8 cellular contexts compared by ENCODE assay signal in the genomic region with DNA sequence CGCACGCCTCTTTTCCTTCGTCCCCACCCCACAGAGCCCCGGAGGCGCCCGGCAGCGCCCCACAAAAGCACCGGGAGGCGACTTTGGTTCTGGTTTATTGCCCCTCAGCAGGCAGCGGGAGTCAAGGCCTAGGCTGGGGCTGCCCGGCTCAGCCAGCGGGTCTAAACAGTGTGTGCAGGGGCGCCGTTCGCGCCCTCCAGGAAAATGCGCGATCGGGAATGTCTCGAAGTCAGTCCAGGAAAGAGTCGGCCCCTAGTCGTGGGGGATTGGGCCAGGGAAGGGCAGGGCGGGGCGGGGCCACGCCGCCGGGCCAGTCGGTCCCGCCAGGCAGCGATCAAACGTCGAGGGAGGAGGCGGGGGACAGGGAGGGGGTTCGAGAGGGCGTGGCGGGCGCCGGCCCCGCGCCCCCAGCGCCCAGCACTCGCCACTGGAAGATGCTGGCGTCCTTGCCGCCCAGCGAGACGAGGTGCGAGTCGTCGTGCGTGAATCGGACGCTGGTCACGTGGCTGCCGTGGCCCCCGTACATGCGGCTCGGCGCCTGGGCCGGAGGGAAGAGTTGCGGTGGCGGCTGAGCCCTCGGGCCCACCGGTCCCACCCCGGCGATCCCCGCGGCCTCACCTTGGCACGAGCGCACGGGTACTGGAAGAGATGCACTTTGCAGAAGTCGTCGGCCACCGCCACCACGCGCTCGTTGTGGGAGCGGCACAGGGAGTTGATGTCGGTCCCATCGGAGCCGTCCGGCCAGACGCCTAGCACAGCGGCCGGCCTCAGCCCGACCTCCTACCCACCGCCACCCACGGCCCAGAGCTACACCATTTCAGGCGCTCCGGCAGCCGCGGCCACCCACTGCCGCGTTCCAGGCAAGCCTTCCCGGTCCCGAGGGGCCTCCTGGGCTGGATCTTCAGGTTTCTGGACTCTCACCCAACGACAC. TPM values are rescaled to one million over a fixed set of nuclear protein-coding genes. Genes with fewer than 3 reads are reported as not detected.
DNase-seq lines count a peak whose midpoint lies in the region; ATAC-seq and TF ChIP-seq lines count a peak whose summit lies in the region.

No MANE protein-coding gene starts in this region.

- H3K36me3 ChIP-seq in naive thymus-derived CD4-positive, alpha-beta T cell (ENCODE audit: control insufficient read depth in 2 of 3, insufficient read depth in 3 of 3, low read length in 3 of 3): peaks cover 11 to 60% (median 18%) of the 10 kb centered on the region in 3 experiments

- POLR2A ChIA-PET in activated CD4-positive, alpha-beta T cell treated with anti-CD3 and anti-CD28 coated beads for 36 hours (lab: Charles Lee): interaction anchor here (0.7 to 3.3 kb wide), 17 partner anchors 9 to 279 kb away, joined by 3 to 81 read pairs (median 4); partner anchors contain the start of genes BSCL2, C11orf98, CSKMT and EEF1G
- POLR2A ChIA-PET in naive thymus-derived CD4-positive, alpha-beta T cell (lab: Charles Lee): interaction anchor here (0.9 to 15.2 kb wide), 24 partner anchors 5 to 279 kb away, joined by 3 to 219 read pairs (median 9); partner anchors contain the start of genes B3GAT3, BSCL2, C11orf98 and CSKMT

- intact Hi-C loops in activated CD4-positive, alpha-beta T cell treated with anti-CD3 and anti-CD28 coated beads for 36 hours (cut with DNase I, micrococcal nuclease): loop anchor here in 1 of 2 experiments (1.0 to 10.0 kb wide), 2 partner anchors 10 to 1642 kb away; partner anchors contain the start of genes EML3, FKBP2 and PPP1R14B
- intact Hi-C loops in activated T-helper 1 cell treated with anti-CD3 and anti-CD28 coated beads, Interleukin-12 subunit alpha, Interleukin-12 subunit beta, Interleukin-2, Interleukin-4 antibody, amounts not matched to agents 30 ng/mL and 10 ng/mL and 1 ng/mL, durations not matched to agents 14 hours and 24 hours and 36 hours (cut with micrococcal nuclease): no loop called here
- intact Hi-C loops in naive thymus-derived CD4-positive, alpha-beta T cell (cut with micrococcal nuclease): loop anchor here in 1 of 2 donors (5.0 kb wide), 1 partner anchor 255 kb away; no protein-coding TSS in a partner anchor

- TF ChIP-seq CTCF in fibroblast of the aortic adventitia (IDR thresholded peaks at IDR 0.05; ENCODE audit: insufficient read depth, low read length): no peak

- peak; percentile 52 for DNase-seq in activated CD4-positive, alpha-beta T cell treated with anti-CD3 and anti-CD28 coated beads for 36 hours
- DNase-seq in activated CD4-positive, alpha-beta T cell treated with anti-CD3 and anti-CD28 coated beads, Interleukin-2, amount 50 U/mL, for 4 hours: no peak
- DNase-seq in NCI-H146 treated with DMSO at 0.1 percent for 48 hours (lab: John Stamatoyannopoulos, UW; ENCODE audit: unreplicated experiment) (peak; percentile 69), fibroblast of the aortic adventitia (ENCODE audit: low read depth) (peak; percentile 57), COLO829 (ENCODE audit: low spot score) (no peak), NCI-H1694 treated with DMSO at 0.1 percent for 48 hours (lab: John Stamatoyannopoulos, UW) (no peak)
- DNase-seq in activated T-helper 1 cell treated with anti-CD3 and anti-CD28 coated beads, Interleukin-12 subunit alpha, Interleukin-12 subunit beta, Interleukin-2, Interleukin-4 antibody, amounts not matched to agents 30 ng/mL and 10 ng/mL and 1 ng/mL, durations not matched to agents 14 hours and 24 hours and 36 hours (ENCODE audit: low spot score): no peak
- peak in 1 of 9 donors; percentile 28 for DNase-seq in naive thymus-derived CD4-positive, alpha-beta T cell

- H3K4me3 ChIP-seq in fibroblast of the aortic adventitia (ENCODE audit: low read depth, low read length): peak overlapping the region; percentile 58
- peak overlapping the region; percentile 71 for H3K4me3 ChIP-seq in naive thymus-derived CD4-positive, alpha-beta T cell (ENCODE audit: low read length)

- H3K27ac ChIP-seq in naive thymus-derived CD4-positive, alpha-beta T cell (ENCODE audit: low read depth, low read length): peak overlapping the region; percentile 98

- CTCF ChIA-PET in activated CD4-positive, alpha-beta T cell treated with anti-CD3 and anti-CD28 coated beads for 36 hours (lab: Charles Lee): interaction anchor here (0.6 to 1.5 kb wide), 10 partner anchors 9 to 184 kb away, joined by 3 to 20 read pairs (median 4); partner anchors contain the start of genes B3GAT3, C11orf98, CSKMT and LBHD1
- CTCF ChIA-PET in naive thymus-derived CD4-positive, alpha-beta T cell (lab: Charles Lee): interaction anchor here (0.5 to 1.3 kb wide), 6 partner anchors 9 to 1551 kb away, joined by 3 to 13 read pairs (median 3); partner anchors contain the start of genes ROM1 and TUT1

- no peaks in the 10 kb centered on the region for H3K27me3 ChIP-seq in naive thymus-derived CD4-positive, alpha-beta T cell (ENCODE audit: control insufficient read depth in 2 of 2, insufficient read depth in 2 of 2, low read length in 2 of 2)

- no peaks in the 10 kb centered on the region for H3K9me3 Mint-ChIP-seq in activated CD4-positive, alpha-beta T cell treated with anti-CD3 and anti-CD28 coated beads for 36 hours (ENCODE audit: low read depth)
- no peaks in the 10 kb centered on the region for H3K9me3 Mint-ChIP-seq in activated T-helper 1 cell treated with anti-CD3 and anti-CD28 coated beads, Interleukin-12 subunit alpha, Interleukin-12 subunit beta, Interleukin-2, Interleukin-4 antibody, amounts not matched to agents 30 ng/mL and 10 ng/mL and 1 ng/mL, durations not matched to agents 14 hours and 24 hours and 36 hours
- H3K9me3 Mint-ChIP-seq in naive thymus-derived CD4-positive, alpha-beta T cell: peaks cover 0 to 1% (median 0%) of the 10 kb centered on the region in 11 donors

- peak overlapping the region; percentile 91 for H3K4me3 Mint-ChIP-seq in activated CD4-positive, alpha-beta T cell treated with anti-CD3 and anti-CD28 coated beads for 36 hours
- peak overlapping the region; percentile 95 for H3K4me3 Mint-ChIP-seq in activated T-helper 1 cell treated with anti-CD3 and anti-CD28 coated beads, Interleukin-12 subunit alpha, Interleukin-12 subunit beta, Interleukin-2, Interleukin-4 antibody, amounts not matched to agents 30 ng/mL and 10 ng/mL and 1 ng/mL, durations not matched to agents 14 hours and 24 hours and 36 hours
- peak overlapping the region; percentile 85 to 99 (median 94) for H3K4me3 Mint-ChIP-seq in naive thymus-derived CD4-positive, alpha-beta T cell

- H3K36me3 Mint-ChIP-seq in activated CD4-positive, alpha-beta T cell treated with anti-CD3 and anti-CD28 coated beads for 36 hours (ENCODE audit: low read depth): peaks cover 71% of the 10 kb centered on the region
- peaks cover 60% of the 10 kb centered on the region for H3K36me3 Mint-ChIP-seq in activated T-helper 1 cell treated with anti-CD3 and anti-CD28 coated beads, Interleukin-12 subunit alpha, Interleukin-12 subunit beta, Interleukin-2, Interleukin-4 antibody, amounts not matched to agents 30 ng/mL and 10 ng/mL and 1 ng/mL, durations not matched to agents 14 hours and 24 hours and 36 hours (ENCODE audit: low read depth)
- H3K36me3 Mint-ChIP-seq in naive thymus-derived CD4-positive, alpha-beta T cell: peaks cover 11 to 51% (median 35%) of the 10 kb centered on the region in 5 donors

- no peaks in the 10 kb centered on the region for H3K9me3 ChIP-seq in naive thymus-derived CD4-positive, alpha-beta T cell (ENCODE audit: control insufficient read depth in 2 of 3, low read length in 3 of 3)

- no peaks in the 10 kb centered on the region for H3K27me3 Mint-ChIP-seq in activated CD4-positive, alpha-beta T cell treated with anti-CD3 and anti-CD28 coated beads for 36 hours
- H3K27me3 Mint-ChIP-seq in activated T-helper 1 cell treated with anti-CD3 and anti-CD28 coated beads, Interleukin-12 subunit alpha, Interleukin-12 subunit beta, Interleukin-2, Interleukin-4 antibody, amounts not matched to agents 30 ng/mL and 10 ng/mL and 1 ng/mL, durations not matched to agents 14 hours and 24 hours and 36 hours (ENCODE audit: insufficient read depth): no peaks in the 10 kb centered on the region
- H3K27me3 Mint-ChIP-seq in naive thymus-derived CD4-positive, alpha-beta T cell: no peaks in the 10 kb centered on the region

- peaks cover 48% of the 10 kb centered on the region for H3K4me1 Mint-ChIP-seq in activated CD4-positive, alpha-beta T cell treated with anti-CD3 and anti-CD28 coated beads for 36 hours
- peaks cover 54% of the 10 kb centered on the region for H3K4me1 Mint-ChIP-seq in activated T-helper 1 cell treated with anti-CD3 and anti-CD28 coated beads, Interleukin-12 subunit alpha, Interleukin-12 subunit beta, Interleukin-2, Interleukin-4 antibody, amounts not matched to agents 30 ng/mL and 10 ng/mL and 1 ng/mL, durations not matched to agents 14 hours and 24 hours and 36 hours (ENCODE audit: low read depth)
- peaks cover 45 to 60% (median 50%) of the 10 kb centered on the region in 7 donors for H3K4me1 Mint-ChIP-seq in naive thymus-derived CD4-positive, alpha-beta T cell

- H3K27ac Mint-ChIP-seq in activated CD4-positive, alpha-beta T cell treated with anti-CD3 and anti-CD28 coated beads for 36 hours: peak overlapping the region; percentile 95
- H3K27ac Mint-ChIP-seq in activated T-helper 1 cell treated with anti-CD3 and anti-CD28 coated beads, Interleukin-12 subunit alpha, Interleukin-12 subunit beta, Interleukin-2, Interleukin-4 antibody, amounts not matched to agents 30 ng/mL and 10 ng/mL and 1 ng/mL, durations not matched to agents 14 hours and 24 hours and 36 hours: peak overlapping the region; percentile 92
- H3K27ac Mint-ChIP-seq in naive thymus-derived CD4-positive, alpha-beta T cell: peak overlapping the region; percentile 90 to 98 (median 97)

- peaks cover 15 to 23% of the 10 kb centered on the region in 2 donors for H3K4me1 ChIP-seq in naive thymus-derived CD4-positive, alpha-beta T cell (ENCODE audit: control insufficient read depth in 2 of 2, insufficient read depth in 2 of 2, low read length in 2 of 2)

- ATAC-seq in activated CD4-positive, alpha-beta T cell treated with anti-CD3 and anti-CD28 coated beads for 36 hours: no peak
- no peak for ATAC-seq in naive thymus-derived CD4-positive, alpha-beta T cell

RNA-seq across cellular contexts. Expression of gene MTA2, which starts 0.7 kb away (rescaled TPM):
- 100 to 1,000 TPM; 159 to 179 TPM for total RNA-seq in activated CD4-positive, alpha-beta T cell treated with anti-CD3 and anti-CD28 coated beads for 36 hours
- total RNA-seq in activated T-helper 1 cell treated with anti-CD3 and anti-CD28 coated beads, Interleukin-12 subunit alpha, Interleukin-12 subunit beta, Interleukin-2, Interleukin-4 antibody, amounts not matched to agents 30 ng/mL and 10 ng/mL and 1 ng/mL, durations not matched to agents 14 hours and 24 hours and 36 hours: 224 and 230 TPM in 2 replicates
- total RNA-seq in fibroblast of the aortic adventitia (ENCODE audit: low replicate concordance): 46.2 and 110 TPM in 2 replicates
- total RNA-seq in naive thymus-derived CD4-positive, alpha-beta T cell: 100 to 1,000 TPM; 134 to 238 (median 199) TPM
- 10 to 100 TPM; 25.6 to 46.4 TPM for polyA plus RNA-seq in naive thymus-derived CD4-positive, alpha-beta T cell

RNA-seq across cellular contexts. Expression of gene EML3, which starts 10.2 kb away (rescaled TPM):
- total RNA-seq in activated CD4-positive, alpha-beta T cell treated with anti-CD3 and anti-CD28 coated beads for 36 hours: 100 to 1,000 TPM; 101 to 112 TPM
- 164 and 167 TPM in 2 replicates for total RNA-seq in activated T-helper 1 cell treated with anti-CD3 and anti-CD28 coated beads, Interleukin-12 subunit alpha, Interleukin-12 subunit beta, Interleukin-2, Interleukin-4 antibody, amounts not matched to agents 30 ng/mL and 10 ng/mL and 1 ng/mL, durations not matched to agents 14 hours and 24 hours and 36 hours
- 22.3 and 61.7 TPM in 2 replicates for total RNA-seq in fibroblast of the aortic adventitia (ENCODE audit: low replicate concordance)
- total RNA-seq in naive thymus-derived CD4-positive, alpha-beta T cell: 100 to 1,000 TPM; 152 to 209 (median 188) TPM
- polyA plus RNA-seq in naive thymus-derived CD4-positive, alpha-beta T cell: 10 to 100 TPM; 14.6 to 23.9 TPM

RNA-seq across cellular contexts. Expression of gene ROM1, which starts 10.7 kb away (rescaled TPM):
- total RNA-seq in activated CD4-positive, alpha-beta T cell treated with anti-CD3 and anti-CD28 coated beads for 36 hours: 1 to 10 TPM; 1.5 to 1.9 TPM
- 2.5 and 3.2 TPM in 2 replicates for total RNA-seq in activated T-helper 1 cell treated with anti-CD3 and anti-CD28 coated beads, Interleukin-12 subunit alpha, Interleukin-12 subunit beta, Interleukin-2, Interleukin-4 antibody, amounts not matched to agents 30 ng/mL and 10 ng/mL and 1 ng/mL, durations not matched to agents 14 hours and 24 hours and 36 hours
- 4.6 and 26.4 TPM in 2 replicates for total RNA-seq in fibroblast of the aortic adventitia (ENCODE audit: low replicate concordance)
- total RNA-seq in naive thymus-derived CD4-positive, alpha-beta T cell: 1 to 10 TPM; 1.2 to 2.4 (median 2.0) TPM
- under 1 TPM in 1 of 2 donors, not detected in 1; 0.51 TPM for polyA plus RNA-seq in naive thymus-derived CD4-positive, alpha-beta T cell

RNA-seq across cellular contexts. Expression of gene TUT1, which starts 11.1 kb away (rescaled TPM):
- total RNA-seq in activated CD4-positive, alpha-beta T cell treated with anti-CD3 and anti-CD28 coated beads for 36 hours: 10 to 100 TPM; 32.5 to 36.0 TPM
- total RNA-seq in activated T-helper 1 cell treated with anti-CD3 and anti-CD28 coated beads, Interleukin-12 subunit alpha, Interleukin-12 subunit beta, Interleukin-2, Interleukin-4 antibody, amounts not matched to agents 30 ng/mL and 10 ng/mL and 1 ng/mL, durations not matched to agents 14 hours and 24 hours and 36 hours: 38.7 and 40.7 TPM in 2 replicates
- total RNA-seq in fibroblast of the aortic adventitia (ENCODE audit: low replicate concordance): 4.5 and 9.4 TPM in 2 replicates
- 10 to 100 TPM; 34.5 to 54.6 (median 37.4) TPM for total RNA-seq in naive thymus-derived CD4-positive, alpha-beta T cell
- 10 to 100 TPM; 20.2 to 25.4 TPM for polyA plus RNA-seq in naive thymus-derived CD4-positive, alpha-beta T cell

RNA-seq across cellular contexts. Expression of gene B3GAT3, which starts 19.4 kb away (rescaled TPM):
- total RNA-seq in activated CD4-positive, alpha-beta T cell treated with anti-CD3 and anti-CD28 coated beads for 36 hours: 10 to 100 TPM; 48.7 to 57.5 TPM
- total RNA-seq in activated T-helper 1 cell treated with anti-CD3 and anti-CD28 coated beads, Interleukin-12 subunit alpha, Interleukin-12 subunit beta, Interleukin-2, Interleukin-4 antibody, amounts not matched to agents 30 ng/mL and 10 ng/mL and 1 ng/mL, durations not matched to agents 14 hours and 24 hours and 36 hours: 93.8 and 94.3 TPM in 2 replicates
- total RNA-seq in fibroblast of the aortic adventitia (ENCODE audit: low replicate concordance): 14.1 and 18.7 TPM in 2 replicates
- total RNA-seq in naive thymus-derived CD4-positive, alpha-beta T cell: 10 to 100 TPM; 55.8 to 78.1 (median 71.2) TPM
- 10 to 100 TPM; 35.0 to 41.9 TPM for polyA plus RNA-seq in naive thymus-derived CD4-positive, alpha-beta T cell

Comparison
In these comparisons a context has a peak if more than half of its experiments do, and no peak if none do; other contexts are left out.
1. DNase-seq: peak in activated CD4-positive, alpha-beta T cell treated with anti-CD3 and anti-CD28 coated beads for 36 hours (single experiment), NCI-H146 treated with DMSO at 0.1 percent for 48 hours (single experiment) and fibroblast of the aortic adventitia (single experiment); none in activated CD4-positive, alpha-beta T cell treated with anti-CD3 and anti-CD28 coated beads, Interleukin-2, amount 50 U/mL, for 4 hours (0 of 2), activated T-helper 1 cell treated with anti-CD3 and anti-CD28 coated beads, Interleukin-12 subunit alpha, Interleukin-12 subunit beta, Interleukin-2, Interleukin-4 antibody, amounts not matched to agents 30 ng/mL and 10 ng/mL and 1 ng/mL, durations not matched to agents 14 hours and 24 hours and 36 hours (single experiment), COLO829 (single experiment) and NCI-H1694 treated with DMSO at 0.1 percent for 48 hours (single experiment).
2. Peak in every context shown above with its lines, with median percentiles within 50 percentile points of each other: H3K27ac Mint-ChIP-seq and H3K4me3 Mint-ChIP-seq.